In genomic region chr17:80751460-80752368, GRCh38 we compare ENCODE assay signal across 9 cellular contexts.
DNase-seq lines count a peak whose midpoint lies in the region; ATAC-seq, FAIRE-seq and TF ChIP-seq lines count a peak whose summit lies in the region.
"Had no signal": no experiment of that assay in that cellular context is flagged by ENCODE, and none has a peak within 500 bp of the region (broad histone marks: within the 10 kb centered on the region; RNA-seq: fewer than 3 reads in every experiment).

No MANE protein-coding gene starts in this region.

- DNase-seq in activated CD4-positive, alpha-beta T cell treated with anti-CD3 and anti-CD28 coated beads, Interleukin-2, amount 10 ng/mL, durations not matched to agents 24 days and 14 days: no peak
- no peak for DNase-seq in activated CD4-positive, alpha-beta T cell treated with anti-CD3 and anti-CD28 coated beads for 4 hours
- DNase-seq in astrocyte (ENCODE audit: low read depth) (peak; percentile 46), memory B cell (ENCODE audit: low spot score in 2 of 2) (no peak), type B pancreatic cell (ENCODE audit: extremely low spot score, unreplicated experiment) (no peak), NCI-H524 (lab: John Stamatoyannopoulos, UW) (no peak)

- no peaks in the 10 kb centered on the region for H3K9me3 Mint-ChIP-seq in activated CD4-positive, alpha-beta T cell treated with anti-CD3 and anti-CD28 coated beads, Interleukin-2, amount 10 ng/mL, durations not matched to agents 24 days and 14 days
- H3K9me3 Mint-ChIP-seq in astrocyte (ENCODE audit: unreplicated experiment): no peaks in the 10 kb centered on the region
- no peaks in the 10 kb centered on the region for H3K9me3 Mint-ChIP-seq in memory B cell
- H3K9me3 Mint-ChIP-seq in type B pancreatic cell: no peaks in the 10 kb centered on the region

- ATAC-seq in memory B cell (ENCODE audit: low read depth) (no peak), esophagus mucosa (no peak), GM18502 (IDR thresholded peaks at IDR 0.05; ENCODE audit: poor library complexity, unreplicated experiment) (no peak)

- H3K9ac ChIP-seq in astrocyte (ENCODE audit: low read length): peak overlapping the region; percentile 19

- peaks cover 7% of the 10 kb centered on the region for H3K4me1 ChIP-seq in astrocyte (ENCODE audit: insufficient read depth, low read length)

- H2AFZ ChIP-seq in astrocyte (ENCODE audit: low read depth, low read length): no peak overlapping the region

- no peak overlapping the region for H3K27ac ChIP-seq in astrocyte (ENCODE audit: low read depth, low read length)
- H3K27ac ChIP-seq: BLaER1 treated with 17β-estradiol and CSF1 and Interleukin-3, amounts not matched to agents 10 nM and 100 nM had no signal

- H3K79me2 ChIP-seq in astrocyte (ENCODE audit: insufficient read depth, low read length): no peaks in the 10 kb centered on the region

- H3K4me3 Mint-ChIP-seq in activated CD4-positive, alpha-beta T cell treated with anti-CD3 and anti-CD28 coated beads, Interleukin-2, amount 10 ng/mL, durations not matched to agents 24 days and 14 days: peak overlapping the region; percentile 65
- H3K4me3 Mint-ChIP-seq in astrocyte (ENCODE audit: unreplicated experiment) (peak overlapping the region; percentile 14), memory B cell (no peak overlapping the region), type B pancreatic cell (peak overlapping the region; percentile 49)

- H3K4me2 ChIP-seq in astrocyte (ENCODE audit: low read length): peak overlapping the region; percentile 39

- H3K27me3 ChIP-seq in astrocyte (ENCODE audit: insufficient read depth, low read length): no peaks in the 10 kb centered on the region
- H3K27me3 ChIP-seq: BLaER1 treated with 17β-estradiol and CSF1 and Interleukin-3, amounts not matched to agents 10 nM and 100 nM had no signal

- H3K36me3 Mint-ChIP-seq in activated CD4-positive, alpha-beta T cell treated with anti-CD3 and anti-CD28 coated beads, Interleukin-2, amount 10 ng/mL, durations not matched to agents 24 days and 14 days (ENCODE audit: low read depth): peaks cover 53% of the 10 kb centered on the region
- H3K36me3 Mint-ChIP-seq in astrocyte (ENCODE audit: low read depth, unreplicated experiment) (peaks cover 11% of the 10 kb centered on the region), memory B cell (peaks cover 24% of the 10 kb centered on the region), type B pancreatic cell (peaks cover 26% of the 10 kb centered on the region)

- no peaks in the 10 kb centered on the region for H3K36me3 ChIP-seq in astrocyte (ENCODE audit: insufficient read depth, low read length)

- no peaks in the 10 kb centered on the region for H4K20me1 ChIP-seq in astrocyte (ENCODE audit: insufficient read depth, low read length)

- no peak for FAIRE-seq in astrocyte (lab: Jason Lieb, UNC)

- peak overlapping the region; percentile 93 for H3K27ac Mint-ChIP-seq in activated CD4-positive, alpha-beta T cell treated with anti-CD3 and anti-CD28 coated beads, Interleukin-2, amount 10 ng/mL, durations not matched to agents 24 days and 14 days
- H3K27ac Mint-ChIP-seq in astrocyte (ENCODE audit: unreplicated experiment): peak overlapping the region; percentile 75
- peak overlapping the region; percentile 31 for H3K27ac Mint-ChIP-seq in memory B cell
- H3K27ac Mint-ChIP-seq in type B pancreatic cell: peak overlapping the region; percentile 32

- intact Hi-C loops in activated CD4-positive, alpha-beta T cell treated with anti-CD3 and anti-CD28 coated beads, Interleukin-2, amount 10 ng/mL, durations not matched to agents 24 days and 14 days (cut with micrococcal nuclease): loop anchor here (1.0 kb wide), 1 partner anchor 8 kb away; no protein-coding TSS in a partner anchor

- peaks cover 51% of the 10 kb centered on the region for H3K4me1 Mint-ChIP-seq in activated CD4-positive, alpha-beta T cell treated with anti-CD3 and anti-CD28 coated beads, Interleukin-2, amount 10 ng/mL, durations not matched to agents 24 days and 14 days
- H3K4me1 Mint-ChIP-seq in astrocyte (ENCODE audit: low read depth, unreplicated experiment) (peaks cover 23% of the 10 kb centered on the region), memory B cell (no peaks in the 10 kb centered on the region), type B pancreatic cell (ENCODE audit: unreplicated experiment) (peaks cover 26% of the 10 kb centered on the region)

- no peak overlapping the region for H3K4me3 ChIP-seq in astrocyte (ENCODE audit: insufficient read depth, low read depth, low read length)
- H3K4me3 ChIP-seq: BLaER1 treated with 17β-estradiol and CSF1 and Interleukin-3, amounts not matched to agents 10 nM and 100 nM had no signal

- no peaks in the 10 kb centered on the region for H3K9me3 ChIP-seq in astrocyte (ENCODE audit: insufficient read depth, low read depth, low read length)

- TF ChIP-seq CTCF in astrocyte (IDR thresholded peaks at IDR 0.05; ENCODE audit: insufficient read depth, low read depth, low read length) (no peak), type B pancreatic cell (conservative IDR thresholded peaks at IDR 0.05) (no peak)

- no peaks in the 10 kb centered on the region for H3K27me3 Mint-ChIP-seq in activated CD4-positive, alpha-beta T cell treated with anti-CD3 and anti-CD28 coated beads, Interleukin-2, amount 10 ng/mL, durations not matched to agents 24 days and 14 days
- H3K27me3 Mint-ChIP-seq in astrocyte (ENCODE audit: low read depth, unreplicated experiment): no peaks in the 10 kb centered on the region
- H3K27me3 Mint-ChIP-seq in memory B cell: no peaks in the 10 kb centered on the region
- no peaks in the 10 kb centered on the region for H3K27me3 Mint-ChIP-seq in type B pancreatic cell

Comparison
In these comparisons a context has a peak if more than half of its experiments do, and no peak if none do; other contexts are left out.
1. H3K27ac Mint-ChIP-seq: peak in every context shown above with its lines; median percentile 93 in activated CD4-positive, alpha-beta T cell treated with anti-CD3 and anti-CD28 coated beads, Interleukin-2, amount 10 ng/mL, durations not matched to agents 24 days and 14 days; 75 in astrocyte; 32 in type B pancreatic cell; 31 in memory B cell.